ENCODE assay signal across 2 cellular contexts in the genomic region with DNA sequence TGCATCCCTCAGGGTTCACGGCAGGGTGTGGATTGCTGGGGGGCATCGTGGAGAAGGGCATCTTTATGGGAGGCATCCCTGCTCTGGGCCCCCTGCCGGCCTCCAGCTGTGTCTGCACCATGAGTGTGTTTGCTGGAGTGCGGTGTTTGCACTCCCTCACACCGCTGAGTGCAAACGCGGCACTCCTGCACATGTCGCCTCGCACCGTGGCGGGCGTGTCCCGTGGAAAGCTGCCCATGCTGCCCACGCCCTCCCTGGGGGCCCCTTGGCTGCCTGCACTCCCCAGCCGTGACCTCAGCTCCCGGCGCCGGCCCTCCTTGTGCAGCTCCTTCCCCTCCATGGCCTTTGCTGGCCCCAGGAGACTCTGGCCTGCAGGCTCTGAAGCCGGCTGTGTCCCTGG.
A peak's percentile ranks its signal among the peaks of the same experiment; 100 is the strongest.
TF ChIP-seq lines count a peak whose summit lies in the region.

No MANE protein-coding gene starts in this region.

TF ChIP-seq in HepG2, 621 proteins besides CTCF, POLR2A, EP300 and RAD21:
- TF ChIP-seq, protein P1, sequence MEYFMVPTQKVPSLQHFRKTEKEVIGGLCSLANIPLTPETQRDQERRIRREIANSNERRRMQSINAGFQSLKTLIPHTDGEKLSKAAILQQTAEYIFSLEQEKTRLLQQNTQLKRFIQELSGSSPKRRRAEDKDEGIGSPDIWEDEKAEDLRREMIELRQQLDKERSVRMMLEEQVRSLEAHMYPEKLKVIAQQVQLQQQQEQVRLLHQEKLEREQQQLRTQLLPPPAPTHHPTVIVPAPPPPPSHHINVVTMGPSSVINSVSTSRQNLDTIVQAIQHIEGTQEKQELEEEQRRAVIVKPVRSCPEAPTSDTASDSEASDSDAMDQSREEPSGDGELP (IDR thresholded peaks at IDR 0.05; ENCODE audit: borderline replicate concordance, low read depth), result no peak
- TF ChIP-seq FOXA1 (IDR thresholded peaks at IDR 0.05) (no peak), FOXA1 (CRISPR knock-in tag; IDR thresholded peaks at IDR 0.05) (0 out of 2 replicates have a peak, but pooled peaks have one; percentile 15), SMC3 (IDR thresholded peaks at IDR 0.05; ENCODE audit: low read length) (peak; percentile 33; the same call in 1 of the 2 replicates), ZNF543 (CRISPR knock-in tag; IDR thresholded peaks at IDR 0.05) (0 out of 2 replicates have a peak, but pooled peaks have one; percentile 34)
- TF ChIP-seq, protein P2, sequence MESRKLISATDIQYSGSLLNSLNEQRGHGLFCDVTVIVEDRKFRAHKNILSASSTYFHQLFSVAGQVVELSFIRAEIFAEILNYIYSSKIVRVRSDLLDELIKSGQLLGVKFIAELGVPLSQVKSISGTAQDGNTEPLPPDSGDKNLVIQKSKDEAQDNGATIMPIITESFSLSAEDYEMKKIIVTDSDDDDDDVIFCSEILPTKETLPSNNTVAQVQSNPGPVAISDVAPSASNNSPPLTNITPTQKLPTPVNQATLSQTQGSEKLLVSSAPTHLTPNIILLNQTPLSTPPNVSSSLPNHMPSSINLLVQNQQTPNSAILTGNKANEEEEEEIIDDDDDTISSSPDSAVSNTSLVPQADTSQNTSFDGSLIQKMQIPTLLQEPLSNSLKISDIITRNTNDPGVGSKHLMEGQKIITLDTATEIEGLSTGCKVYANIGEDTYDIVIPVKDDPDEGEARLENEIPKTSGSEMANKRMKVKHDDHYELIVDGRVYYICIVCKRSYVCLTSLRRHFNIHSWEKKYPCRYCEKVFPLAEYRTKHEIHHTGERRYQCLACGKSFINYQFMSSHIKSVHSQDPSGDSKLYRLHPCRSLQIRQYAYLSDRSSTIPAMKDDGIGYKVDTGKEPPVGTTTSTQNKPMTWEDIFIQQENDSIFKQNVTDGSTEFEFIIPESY (CRISPR knock-in tag; IDR thresholded peaks at IDR 0.05), result peak; percentile 96

TF ChIP-seq in GM12878, 131 proteins besides CTCF, POLR2A, EP300 and RAD21:
- TF ChIP-seq YY1 (IDR thresholded peaks at IDR 0.05; ENCODE audit: low read depth, low read length), result 0 out of 2 replicates have a peak, but pooled peaks have one; percentile 23
- TF ChIP-seq SMC3 (IDR thresholded peaks at IDR 0.05; ENCODE audit: borderline replicate concordance, low read length), result peak; percentile 51; the same call in 1 of the 2 replicates
- TF ChIP-seq FOS (IDR thresholded peaks at IDR 0.05; ENCODE audit: borderline replicate concordance, extremely low read depth, insufficient read length), result no peak
TF ChIP-seq in GM12878: peak in this region for 2.
